ENCODE assay signal across 2 cellular contexts in the genomic region with DNA sequence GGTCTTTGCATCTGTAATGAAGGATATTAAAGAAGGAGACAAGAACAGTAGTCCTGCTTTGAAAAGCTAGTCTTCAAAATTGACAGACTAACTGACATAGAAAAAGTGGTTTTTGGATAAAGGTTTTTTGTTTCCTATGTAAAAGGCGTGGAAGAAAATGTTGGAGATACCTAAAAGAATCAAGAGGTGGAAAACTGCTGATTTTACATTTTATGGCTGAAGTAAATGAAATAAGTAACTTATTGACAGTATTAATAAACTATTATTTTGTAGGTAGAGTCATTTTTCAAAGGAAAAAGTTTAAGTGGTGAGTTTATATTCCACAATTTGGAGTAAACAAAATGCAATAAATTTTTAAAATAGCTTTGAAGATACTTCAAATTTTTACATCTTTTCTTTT.
TF ChIP-seq lines count a peak whose summit lies in the region.

No MANE protein-coding gene starts in this region.

TF ChIP-seq in HepG2, 621 proteins besides CTCF, POLR2A, EP300 and RAD21:
- TF ChIP-seq RARA (CRISPR knock-in tag; IDR thresholded peaks at IDR 0.05) (no peak), PAWR (CRISPR knock-in tag; IDR thresholded peaks at IDR 0.05; ENCODE audit: borderline replicate concordance) (no peak), NFE2L2 (IDR thresholded peaks at IDR 0.05; ENCODE audit: low read length) (no peak), MAFK (conservative IDR thresholded peaks at IDR 0.05 in 1 of 2, IDR thresholded peaks at IDR 0.05 in 1 of 2; ENCODE audit: low read length in 2 of 2) (peak; percentile 70 to 85), MAFF (IDR thresholded peaks at IDR 0.05; ENCODE audit: low read depth, low read length) (peak; percentile 80), ZNF557 (CRISPR knock-in tag; IDR thresholded peaks at IDR 0.05) (no peak)
- TF ChIP-seq, protein P1, sequence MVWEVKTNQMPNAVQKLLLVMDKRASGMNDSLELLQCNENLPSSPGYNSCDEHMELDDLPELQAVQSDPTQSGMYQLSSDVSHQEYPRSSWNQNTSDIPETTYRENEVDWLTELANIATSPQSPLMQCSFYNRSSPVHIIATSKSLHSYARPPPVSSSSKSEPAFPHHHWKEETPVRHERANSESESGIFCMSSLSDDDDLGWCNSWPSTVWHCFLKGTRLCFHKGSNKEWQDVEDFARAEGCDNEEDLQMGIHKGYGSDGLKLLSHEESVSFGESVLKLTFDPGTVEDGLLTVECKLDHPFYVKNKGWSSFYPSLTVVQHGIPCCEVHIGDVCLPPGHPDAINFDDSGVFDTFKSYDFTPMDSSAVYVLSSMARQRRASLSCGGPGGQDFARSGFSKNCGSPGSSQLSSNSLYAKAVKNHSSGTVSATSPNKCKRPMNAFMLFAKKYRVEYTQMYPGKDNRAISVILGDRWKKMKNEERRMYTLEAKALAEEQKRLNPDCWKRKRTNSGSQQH (CRISPR knock-in tag; IDR thresholded peaks at IDR 0.05; ENCODE audit: low read depth), result no peak

TF ChIP-seq in IMR-90, 13 proteins besides CTCF, POLR2A, EP300 and RAD21:
- TF ChIP-seq CHD1 (IDR thresholded peaks at IDR 0.05; ENCODE audit: low read depth, low read length) (no peak), MAFK (IDR thresholded peaks at IDR 0.05; ENCODE audit: low read depth, low read length) (peak; percentile 79)
TF ChIP-seq in IMR-90: peak in this region for 1.
